ENCODE assay signal across 7 cellular contexts in genomic region chr9:121599186-121599871, GRCh38. TPM values are rescaled to one million over a fixed set of nuclear protein-coding genes. Genes with fewer than 3 reads are reported as not detected.
DNase-seq lines count a peak whose midpoint lies in the region; TF ChIP-seq lines count a peak whose summit lies in the region.

No MANE protein-coding gene starts in this region.

- DNase-seq in HPDE6-E6E7 (ENCODE audit: extremely low spot score) (peak; percentile 74), astrocyte of the spinal cord (ENCODE audit: low read depth, low spot score) (no peak), smooth muscle cell (lab: John Stamatoyannopoulos, UW; ENCODE audit: unreplicated experiment) (no peak), SK-N-DZ (ENCODE audit: low spot score) (no peak)
- DNase-seq in activated CD4-positive, alpha-beta T cell treated with anti-CD3 and anti-CD28 coated beads, Interleukin-2, amount 50 U/mL, for 4 hours: no peak
- DNase-seq in activated CD4-positive, CD25-positive, alpha-beta regulatory T cell (lab: John Stamatoyannopoulos, UW): no peak

- TF ChIP-seq CTCF in astrocyte of the spinal cord (IDR thresholded peaks at IDR 0.05; ENCODE audit: low read depth, low read length) (no peak), smooth muscle cell (IDR thresholded peaks at IDR 0.05; ENCODE audit: borderline replicate concordance, insufficient read depth, poor library complexity, severe bottlenecking) (no peak)

- in situ Hi-C loops in astrocyte of the spinal cord (cut with HindIII; ENCODE audit: low sequenced_read_pairs): no loop called here

- H3K4me2 ChIP-seq in smooth muscle cell: peak overlapping the region; percentile 99

- no peaks in the 10 kb centered on the region for H3K4me1 ChIP-seq in smooth muscle cell (ENCODE audit: low read depth)

- peaks cover 7% of the 10 kb centered on the region for H3K79me2 ChIP-seq in smooth muscle cell (ENCODE audit: low read depth)

- under 1% methylated on average over 51 of the region's 80 CpGs for WGBS in smooth muscle cell (ENCODE audit: low lambda C conversion rate)

- H3K36me3 ChIP-seq in smooth muscle cell (ENCODE audit: low read depth): no peaks in the 10 kb centered on the region

- no peaks in the 10 kb centered on the region for H3K27me3 ChIP-seq in smooth muscle cell (ENCODE audit: low read depth)

- H3K27ac ChIP-seq in smooth muscle cell (ENCODE audit: low read depth): no peak overlapping the region

- no peaks in the 10 kb centered on the region for H3K9me3 ChIP-seq in iPS-18c (ENCODE audit: control insufficient read depth, insufficient read depth, low read length)
- H3K9me3 ChIP-seq in smooth muscle cell (replicated peaks; ENCODE audit: low read depth): no peaks in the 10 kb centered on the region

- H3K9ac ChIP-seq in smooth muscle cell (ENCODE audit: low read depth): peak overlapping the region; percentile 18

- peak overlapping the region; percentile 55 for H2AFZ ChIP-seq in smooth muscle cell (ENCODE audit: low read depth)

- H3K4me3 ChIP-seq in astrocyte of the spinal cord (ENCODE audit: low read depth, low read length) (peak overlapping the region; percentile 34), iPS-18c (ENCODE audit: insufficient read depth, low read depth, low read length) (peak overlapping the region; percentile 89), smooth muscle cell (peak overlapping the region; percentile 71)

- peaks cover 18% of the 10 kb centered on the region for H4K20me1 ChIP-seq in smooth muscle cell (ENCODE audit: low read depth)

- peaks cover 17% of the 10 kb centered on the region for H3F3A ChIP-seq in smooth muscle cell (ENCODE audit: low read depth)

RNA-seq across cellular contexts. Expression of gene DAB2IP, which starts 52.1 kb away (rescaled TPM):
- total RNA-seq in smooth muscle cell: 15.5 and 21.6 TPM in 2 replicates
- 10.4 and 14.0 TPM in 2 replicates for polyA plus RNA-seq in smooth muscle cell
- 19.9 and 27.0 TPM in 2 replicates for polyA plus RNA-seq in SK-N-DZ (2014; cell fraction: cytosol; rRNA removed)
- 18.5 and 25.6 TPM in 2 replicates for polyA plus RNA-seq in SK-N-DZ (2014; cell fraction: nucleus; rRNA removed)

Comparison
In these comparisons a context has a peak if more than half of its experiments do, and no peak if none do; other contexts are left out.
1. H3K4me3 ChIP-seq: peak in every context shown above with its lines; median percentile 89 in iPS-18c; 71 in smooth muscle cell; 34 in astrocyte of the spinal cord.